In the genomic region with DNA sequence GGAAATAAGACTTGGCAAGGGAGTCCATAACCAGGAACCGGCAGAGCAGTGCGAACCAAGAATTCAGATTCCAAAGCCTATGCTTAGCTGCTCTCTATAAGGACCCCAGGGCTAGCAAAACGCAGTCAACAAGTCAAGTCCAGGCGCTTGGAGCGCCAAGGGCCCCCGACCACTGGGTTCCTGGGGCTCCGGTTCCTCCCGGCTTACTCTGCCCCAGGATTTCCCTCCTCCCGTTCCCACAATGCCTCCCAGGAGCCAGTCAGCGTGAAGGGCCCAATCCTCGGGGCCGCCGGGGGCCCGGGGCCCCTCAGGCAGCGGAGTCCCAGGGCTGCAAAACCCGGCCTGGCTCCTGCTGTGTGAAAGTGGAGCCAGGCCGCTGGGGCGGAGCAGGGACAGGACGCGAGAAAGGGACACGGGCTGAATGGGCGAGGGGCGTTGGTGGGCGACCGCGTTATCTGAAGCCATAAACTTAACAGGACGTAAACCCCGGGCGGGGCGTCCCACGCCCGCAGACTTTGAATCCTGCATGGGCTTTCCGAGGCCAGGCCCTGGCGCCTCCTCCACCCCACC, we compare ENCODE assay signal across 8 cellular contexts. TPM values are rescaled to one million over a fixed set of nuclear protein-coding genes. Genes with fewer than 3 reads are reported as not detected.
DNase-seq lines count a peak whose midpoint lies in the region; ATAC-seq and TF ChIP-seq lines count a peak whose summit lies in the region.

No MANE protein-coding gene starts in this region.

- TF ChIP-seq POLR2A in ovary (IDR thresholded peaks at IDR 0.05), result peak; percentile 53

- in situ Hi-C loops in Panc1 (cut with HindIII; ENCODE audit: low pct_unique_long_range_greater_than_20kb, low sequenced_read_pairs), result no loop called here

- H3K4me1 ChIP-seq in Panc1 (ENCODE audit: control insufficient read depth, insufficient read depth, low read length) (peaks cover 62% of the 10 kb centered on the region), ovary (ENCODE audit: insufficient read depth) (peaks cover 2% of the 10 kb centered on the region), upper lobe of right lung (peaks cover 8% of the 10 kb centered on the region)

- H3K27me3 ChIP-seq in Panc1 (ENCODE audit: control insufficient read depth, insufficient read depth, low read length) (no peaks in the 10 kb centered on the region), ovary (no peaks in the 10 kb centered on the region), upper lobe of right lung (no peaks in the 10 kb centered on the region)

- peaks cover 1% of the 10 kb centered on the region for H3K27me3 Mint-ChIP-seq in activated naive CD8-positive, alpha-beta T cell

- no peak for TF ChIP-seq EP300 in ovary (IDR thresholded peaks at IDR 0.05)

- H3K9me3 ChIP-seq in Panc1 (ENCODE audit: control insufficient read depth, insufficient read depth, low read depth, low read length) (no peaks in the 10 kb centered on the region), ovary (no peaks in the 10 kb centered on the region), upper lobe of right lung (no peaks in the 10 kb centered on the region)

- H3K4me3 Mint-ChIP-seq in activated naive CD8-positive, alpha-beta T cell, result peak overlapping the region; percentile 56

- H3K4me1 Mint-ChIP-seq in activated naive CD8-positive, alpha-beta T cell (ENCODE audit: low read depth), result peaks cover 10% of the 10 kb centered on the region

- CTCF ChIA-PET in Panc1 (lab: Charles Lee), result interaction anchor here (2.6 kb wide), 1 partner anchor 77 kb away, joined by 22 read pairs; no protein-coding TSS in a partner anchor

- ATAC-seq in HG03135 (IDR thresholded peaks at IDR 0.05; ENCODE audit: unreplicated experiment) (peak; percentile 57), Panc1 (peak; percentile 44), Right ventricle myocardium inferior (peak; percentile 90), upper lobe of right lung (peak; percentile 79), HG02623 (IDR thresholded peaks at IDR 0.05; ENCODE audit: unreplicated experiment) (no peak)

- peak overlapping the region; percentile 86 for H3K27ac ChIP-seq in Panc1 (ENCODE audit: low read length)
- H3K27ac ChIP-seq in ovary, result peak overlapping the region in 1 of 2 donors; percentile 63
- H3K27ac ChIP-seq in upper lobe of right lung, result peak overlapping the region; percentile 67

- BruUV-seq in Panc1 (replicated peaks; lab: Mats Ljungman, UMichigan), result TSS peak; percentile 60

- WGBS in ovary, 3 donors, result 6 to 7% (median 7%) methylated on average over 32 to 34 of the region's 34 CpGs

- TF ChIP-seq CTCF in Panc1 (IDR thresholded peaks at IDR 0.05), result no peak
- no peak for TF ChIP-seq CTCF in ovary (IDR thresholded peaks at IDR 0.05)
- TF ChIP-seq CTCF in upper lobe of right lung (IDR thresholded peaks at IDR 0.05), result no peak

- no peaks in the 10 kb centered on the region for H3K36me3 Mint-ChIP-seq in activated naive CD8-positive, alpha-beta T cell

- peak overlapping the region; percentile 70 to 87 for H3K4me3 ChIP-seq in Panc1 (ENCODE audit: low read depth in 2 of 2, low read length in 2 of 2)
- H3K4me3 ChIP-seq in ovary, result peak overlapping the region; percentile 52
- peak overlapping the region; percentile 55 for H3K4me3 ChIP-seq in upper lobe of right lung

- intact Hi-C loops in Panc1 (cut with micrococcal nuclease; ENCODE audit: unreplicated experiment) (no loop called here), Right ventricle myocardium inferior (cut with DNase I) (no loop called here), ovary (cut with DNase I) (no loop called here), upper lobe of right lung (cut with DNase I) (no loop called here)

- H3K36me3 ChIP-seq in Panc1 (ENCODE audit: control insufficient read depth, insufficient read depth, low read length) (peaks cover 15% of the 10 kb centered on the region), ovary (no peaks in the 10 kb centered on the region), upper lobe of right lung (no peaks in the 10 kb centered on the region)

- no peaks in the 10 kb centered on the region for H3K9me3 Mint-ChIP-seq in activated naive CD8-positive, alpha-beta T cell (ENCODE audit: low read depth)

- DNase-seq in COLO829 (ENCODE audit: low spot score), result peak; percentile 64
- DNase-seq in Panc1 (ENCODE audit: low read depth, low spot score), result no peak
- peak; percentile 78 for DNase-seq in Right ventricle myocardium inferior (ENCODE audit: missing footprints)
- DNase-seq in ovary, result peak; percentile 60 to 80 (median 72)
- DNase-seq in upper lobe of right lung, result peak; percentile 91

- no peak overlapping the region for H3K27ac Mint-ChIP-seq in activated naive CD8-positive, alpha-beta T cell

- POLR2A ChIA-PET in Panc1 (lab: Charles Lee), result interaction anchor here (0.6 to 2.3 kb wide), 4 partner anchors 21 to 48 kb away, joined by 3 to 14 read pairs (median 7); a partner anchor contains a TSS

RNA-seq across cellular contexts. Expression of a gene that starts 1.5 kb away (rescaled TPM):
- total RNA-seq in Panc1 (2021; ENCODE audit: unreplicated experiment) (6,125 TPM), Right ventricle myocardium inferior (117 TPM), ovary (100 to 1,000 TPM in 1 of 7 donors, 10 to 100 TPM in 4, 1 to 10 TPM in 2; 2.7 to 663 (median 47.2) TPM), upper lobe of right lung (223 TPM)
- polyA plus RNA-seq in Panc1 (2012; ENCODE audit: insufficient read length), result 7,157 TPM
- 10 to 100 TPM; 16.7 to 43.7 TPM for polyA plus RNA-seq in ovary

RNA-seq across cellular contexts. Expression of a gene that starts 45.5 kb away (rescaled TPM):
- 4,079 TPM for total RNA-seq in Panc1 (2021; ENCODE audit: unreplicated experiment)
- 4,352 TPM for polyA plus RNA-seq in Panc1 (2012; ENCODE audit: insufficient read length)
- 6.6 TPM for total RNA-seq in Right ventricle myocardium inferior
- total RNA-seq in ovary, result 1,000 to 10,000 TPM in 1 of 7 donors, 10 to 100 TPM in 4, 1 to 10 TPM in 2; 4.4 to 1,005 (median 64.8) TPM
- polyA plus RNA-seq in ovary, result 10 to 100 TPM; 17.8 to 38.9 TPM
- total RNA-seq in upper lobe of right lung, result 255 TPM

RNA-seq across cellular contexts. Expression of a gene that starts 54.6 kb away (rescaled TPM):
- not detected for total RNA-seq in Panc1 (2021; ENCODE audit: unreplicated experiment)
- polyA plus RNA-seq in Panc1 (2012; ENCODE audit: insufficient read length), result not detected
- not detected for total RNA-seq in Right ventricle myocardium inferior
- total RNA-seq in ovary, result under 1 TPM in 1 of 7 donors, not detected in 6; 0.46 TPM
- polyA plus RNA-seq in ovary, result not detected
- not detected for total RNA-seq in upper lobe of right lung
